Comparison of ENCODE assay signal across 9 cellular contexts in the genomic region with DNA sequence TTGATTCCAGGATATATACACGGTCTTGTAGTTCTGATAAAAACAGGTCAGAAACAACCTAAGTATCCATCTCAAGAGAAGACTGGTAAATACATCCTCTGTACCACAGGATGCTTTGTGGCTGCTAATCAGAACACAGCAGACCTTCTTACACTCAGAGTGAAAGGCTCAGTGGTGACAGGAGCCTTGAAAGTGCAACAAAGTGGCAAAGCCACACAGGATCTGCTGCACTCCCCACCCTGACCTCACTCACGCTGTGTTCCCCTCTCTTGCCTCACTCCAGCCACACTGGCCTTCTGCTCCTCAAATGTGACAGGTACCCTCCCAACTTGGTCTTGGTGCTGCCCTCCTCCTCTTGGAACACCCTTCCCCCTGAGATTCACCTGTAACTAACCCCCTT.
DNase-seq lines count a peak whose midpoint lies in the region; ATAC-seq and TF ChIP-seq lines count a peak whose summit lies in the region.
"Had no signal": no experiment of that assay in that cellular context is flagged by ENCODE, and none has a peak within 500 bp of the region (broad histone marks: within the 10 kb centered on the region; RNA-seq: fewer than 3 reads in every experiment).

No MANE protein-coding gene starts in this region.

- peak; percentile 73 to 82 for ATAC-seq in CD4-positive, CD25-positive, alpha-beta regulatory T cell (ENCODE audit: low read depth in 2 of 2)
- ATAC-seq in GM19452 (IDR thresholded peaks at IDR 0.05; ENCODE audit: unreplicated experiment) (peak; percentile 97), HG03378 (IDR thresholded peaks at IDR 0.05; ENCODE audit: unreplicated experiment) (peak; percentile 97), SK-N-SH treated with all-trans-retinoic acid at 6 μM for 48 hours (no peak)

- peaks cover 0 to 4% (median 0%) of the 10 kb centered on the region in 7 donors for H3K9me3 Mint-ChIP-seq in CD4-positive, CD25-positive, alpha-beta regulatory T cell
- H3K9me3 Mint-ChIP-seq in activated naive CD8-positive, alpha-beta T cell treated with anti-CD3 and anti-CD28 coated beads for 36 hours: no peaks in the 10 kb centered on the region

- no peak overlapping the region for H3K56ac ChIP-seq in mesendoderm (ENCODE audit: low read length)

- no peak overlapping the region for H3K4me2 ChIP-seq in mesendoderm (ENCODE audit: low read length)

- peaks cover 0 to 8% (median 7%) of the 10 kb centered on the region in 4 donors for H3K4me1 Mint-ChIP-seq in CD4-positive, CD25-positive, alpha-beta regulatory T cell
- H3K4me1 Mint-ChIP-seq in activated naive CD8-positive, alpha-beta T cell treated with anti-CD3 and anti-CD28 coated beads for 36 hours: peaks cover 31% of the 10 kb centered on the region

- no peak overlapping the region for H4K8ac ChIP-seq in mesendoderm (ENCODE audit: low read depth, low read length)

- DNase-seq in CD4-positive, CD25-positive, alpha-beta regulatory T cell: peak in 2 of 3 donors; percentile 8 to 68
- peak; percentile 66 for DNase-seq in activated naive CD8-positive, alpha-beta T cell treated with anti-CD3 and anti-CD28 coated beads for 36 hours
- DNase-seq in mesendoderm: no peak
- no peak for DNase-seq in NCI-H524 (lab: John Stamatoyannopoulos, UW)
- no peak for DNase-seq in NCI-H2107 treated with DMSO at 0.1 percent for 48 hours (lab: John Stamatoyannopoulos, UW; ENCODE audit: unreplicated experiment)
- DNase-seq: KG1 had no signal

- peak overlapping the region in 2 of 3 donors; percentile 27 to 41 for H3K27ac Mint-ChIP-seq in CD4-positive, CD25-positive, alpha-beta regulatory T cell
- H3K27ac Mint-ChIP-seq in activated naive CD8-positive, alpha-beta T cell treated with anti-CD3 and anti-CD28 coated beads for 36 hours: no peak overlapping the region

- H3K79me2 ChIP-seq in mesendoderm (ENCODE audit: control insufficient read depth, insufficient read depth, low read length): no peaks in the 10 kb centered on the region

- no peak overlapping the region for H3K23ac ChIP-seq in mesendoderm (ENCODE audit: low read length)

- H2BK120ac ChIP-seq in mesendoderm (ENCODE audit: low read depth, low read length): no peak overlapping the region

- H3K27ac ChIP-seq in CD4-positive, CD25-positive, alpha-beta regulatory T cell (ENCODE audit: insufficient read depth, low read length, poor library complexity, severe bottlenecking): no peak overlapping the region
- H3K27ac ChIP-seq in mesendoderm (ENCODE audit: low read depth, low read length): no peak overlapping the region

- no peak overlapping the region for H3K4ac ChIP-seq in mesendoderm (ENCODE audit: low read depth, low read length)

- no peak overlapping the region for H2BK5ac ChIP-seq in mesendoderm (ENCODE audit: low read length)

- no peak overlapping the region for H2AK5ac ChIP-seq in mesendoderm (ENCODE audit: low read length)

- H3K18ac ChIP-seq in mesendoderm (ENCODE audit: low read length): no peak overlapping the region

- H2BK15ac ChIP-seq in mesendoderm (replicated peaks; ENCODE audit: low read depth): no peak overlapping the region

- no peaks in the 10 kb centered on the region for H3K9me3 ChIP-seq in CD4-positive, CD25-positive, alpha-beta regulatory T cell (ENCODE audit: control insufficient read depth in 2 of 2, low read length in 2 of 2)

- no peaks in the 10 kb centered on the region for H3K4me1 ChIP-seq in CD4-positive, CD25-positive, alpha-beta regulatory T cell (ENCODE audit: control insufficient read depth, insufficient read depth, low read length, poor library complexity, severe bottlenecking)
- H3K4me1 ChIP-seq in mesendoderm (ENCODE audit: control insufficient read depth, low read depth, low read length): peaks cover 2% of the 10 kb centered on the region

- no peaks in the 10 kb centered on the region for H3K36me3 Mint-ChIP-seq in CD4-positive, CD25-positive, alpha-beta regulatory T cell
- peaks cover 2% of the 10 kb centered on the region for H3K36me3 Mint-ChIP-seq in activated naive CD8-positive, alpha-beta T cell treated with anti-CD3 and anti-CD28 coated beads for 36 hours

- H3K27me3 Mint-ChIP-seq in CD4-positive, CD25-positive, alpha-beta regulatory T cell: peaks cover 14% of the 10 kb centered on the region
- no peaks in the 10 kb centered on the region for H3K27me3 Mint-ChIP-seq in activated naive CD8-positive, alpha-beta T cell treated with anti-CD3 and anti-CD28 coated beads for 36 hours

- H3K27me3 ChIP-seq in CD4-positive, CD25-positive, alpha-beta regulatory T cell (ENCODE audit: control insufficient read depth, insufficient read depth, low read length): peaks cover 5% of the 10 kb centered on the region
- H3K27me3 ChIP-seq in mesendoderm (ENCODE audit: insufficient read depth, low read length, poor library complexity): no peaks in the 10 kb centered on the region

- no peak overlapping the region for H4K5ac ChIP-seq in mesendoderm (ENCODE audit: low read length)

- no peak overlapping the region for H3K9ac ChIP-seq in mesendoderm (ENCODE audit: low read length)

- H3K36me3 ChIP-seq in CD4-positive, CD25-positive, alpha-beta regulatory T cell (ENCODE audit: control insufficient read depth, insufficient read depth, low read length): no peaks in the 10 kb centered on the region
- H3K36me3 ChIP-seq in mesendoderm (ENCODE audit: control insufficient read depth, insufficient read depth, low read length): no peaks in the 10 kb centered on the region

- no CpG with 5 or more reads among the region's 2 CpGs for WGBS in mesendoderm (ENCODE audit: extremely low coverage, insufficient coverage, low lambda C conversion rate)

- H3K79me1 ChIP-seq in mesendoderm (ENCODE audit: low read length): no peaks in the 10 kb centered on the region

- no peak overlapping the region for H3K4me3 ChIP-seq in CD4-positive, CD25-positive, alpha-beta regulatory T cell (ENCODE audit: low read depth, low read length)
- H3K4me3 ChIP-seq in mesendoderm (ENCODE audit: low read length): no peak overlapping the region

- peak overlapping the region in 1 of 4 donors; percentile 36 for H3K4me3 Mint-ChIP-seq in CD4-positive, CD25-positive, alpha-beta regulatory T cell
- no peak overlapping the region for H3K4me3 Mint-ChIP-seq in activated naive CD8-positive, alpha-beta T cell treated with anti-CD3 and anti-CD28 coated beads for 36 hours

TF ChIP-seq in SK-N-SH treated with all-trans-retinoic acid at 6 μM for 48 hours, 23 proteins besides CTCF, POLR2A, EP300 and RAD21 (continues in another document):
- TF ChIP-seq TOX (CRISPR knock-in tag; IDR thresholded peaks at IDR 0.05; ENCODE audit: borderline replicate concordance) (no peak), RARB (CRISPR knock-in tag; IDR thresholded peaks at IDR 0.05) (no peak), CSDC2 (CRISPR knock-in tag; IDR thresholded peaks at IDR 0.05) (no peak), ZNF70 (CRISPR knock-in tag; IDR thresholded peaks at IDR 0.05) (no peak), BACH2 (CRISPR knock-in tag; IDR thresholded peaks at IDR 0.05; ENCODE audit: borderline replicate concordance) (no peak), ARNTL (CRISPR knock-in tag; IDR thresholded peaks at IDR 0.05; ENCODE audit: borderline replicate concordance, low read depth) (no peak), SNAI2 (CRISPR knock-in tag; IDR thresholded peaks at IDR 0.05) (no peak), GLIS3 (CRISPR knock-in tag; IDR thresholded peaks at IDR 0.05) (no peak), ZC3H10 (CRISPR knock-in tag; IDR thresholded peaks at IDR 0.05) (no peak), OSR1 (CRISPR knock-in tag; IDR thresholded peaks at IDR 0.05) (no peak), ZNF565 (CRISPR knock-in tag; conservative IDR thresholded peaks at IDR 0.05; ENCODE audit: low read depth) (no peak), PPARA (CRISPR knock-in tag; IDR thresholded peaks at IDR 0.05; ENCODE audit: borderline replicate concordance) (no peak)
- TF ChIP-seq, protein P1, sequence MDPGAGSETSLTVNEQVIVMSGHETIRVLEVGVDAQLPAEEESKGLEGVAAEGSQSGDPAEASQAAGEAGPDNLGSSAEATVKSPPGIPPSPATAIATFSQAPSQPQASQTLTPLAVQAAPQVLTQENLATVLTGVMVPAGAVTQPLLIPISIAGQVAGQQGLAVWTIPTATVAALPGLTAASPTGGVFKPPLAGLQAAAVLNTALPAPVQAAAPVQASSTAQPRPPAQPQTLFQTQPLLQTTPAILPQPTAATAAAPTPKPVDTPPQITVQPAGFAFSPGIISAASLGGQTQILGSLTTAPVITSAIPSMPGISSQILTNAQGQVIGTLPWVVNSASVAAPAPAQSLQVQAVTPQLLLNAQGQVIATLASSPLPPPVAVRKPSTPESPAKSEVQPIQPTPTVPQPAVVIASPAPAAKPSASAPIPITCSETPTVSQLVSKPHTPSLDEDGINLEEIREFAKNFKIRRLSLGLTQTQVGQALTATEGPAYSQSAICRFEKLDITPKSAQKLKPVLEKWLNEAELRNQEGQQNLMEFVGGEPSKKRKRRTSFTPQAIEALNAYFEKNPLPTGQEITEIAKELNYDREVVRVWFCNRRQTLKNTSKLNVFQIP (CRISPR knock-in tag; IDR thresholded peaks at IDR 0.05; ENCODE audit: borderline replicate concordance, low read depth): no peak
- TF ChIP-seq, protein P2, sequence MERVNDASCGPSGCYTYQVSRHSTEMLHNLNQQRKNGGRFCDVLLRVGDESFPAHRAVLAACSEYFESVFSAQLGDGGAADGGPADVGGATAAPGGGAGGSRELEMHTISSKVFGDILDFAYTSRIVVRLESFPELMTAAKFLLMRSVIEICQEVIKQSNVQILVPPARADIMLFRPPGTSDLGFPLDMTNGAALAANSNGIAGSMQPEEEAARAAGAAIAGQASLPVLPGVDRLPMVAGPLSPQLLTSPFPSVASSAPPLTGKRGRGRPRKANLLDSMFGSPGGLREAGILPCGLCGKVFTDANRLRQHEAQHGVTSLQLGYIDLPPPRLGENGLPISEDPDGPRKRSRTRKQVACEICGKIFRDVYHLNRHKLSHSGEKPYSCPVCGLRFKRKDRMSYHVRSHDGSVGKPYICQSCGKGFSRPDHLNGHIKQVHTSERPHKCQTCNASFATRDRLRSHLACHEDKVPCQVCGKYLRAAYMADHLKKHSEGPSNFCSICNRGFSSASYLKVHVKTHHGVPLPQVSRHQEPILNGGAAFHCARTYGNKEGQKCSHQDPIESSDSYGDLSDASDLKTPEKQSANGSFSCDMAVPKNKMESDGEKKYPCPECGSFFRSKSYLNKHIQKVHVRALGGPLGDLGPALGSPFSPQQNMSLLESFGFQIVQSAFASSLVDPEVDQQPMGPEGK (CRISPR knock-in tag; IDR thresholded peaks at IDR 0.05; ENCODE audit: borderline replicate concordance): no peak

Comparison
In these comparisons a context has a peak if more than half of its experiments do, and no peak if none do; other contexts are left out.
1. DNase-seq: peak in CD4-positive, CD25-positive, alpha-beta regulatory T cell (2 of 3) and activated naive CD8-positive, alpha-beta T cell treated with anti-CD3 and anti-CD28 coated beads for 36 hours (single experiment); none in mesendoderm (single experiment), NCI-H524 (0 of 2) and NCI-H2107 treated with DMSO at 0.1 percent for 48 hours (single experiment).